Comparison of ENCODE assay signal across 14 cellular contexts in genomic region chr7:142876991-142877910, GRCh38. TPM values are rescaled to one million over a fixed set of nuclear protein-coding genes. Genes with fewer than 3 reads are reported as not detected.
DNase-seq lines count a peak whose midpoint lies in the region; ATAC-seq and TF ChIP-seq lines count a peak whose summit lies in the region.
"Had no signal": no experiment of that assay in that cellular context is flagged by ENCODE, and none has a peak within 500 bp of the region (broad histone marks: within the 10 kb centered on the region; RNA-seq: fewer than 3 reads in every experiment).

No MANE protein-coding gene starts in this region.

- H3K27me3 Mint-ChIP-seq in stimulated activated naive CD8-positive, alpha-beta T cell treated with anti-CD3 and anti-CD28 coated beads, Interleukin-15, amount 100 ng/mL, for 72 hours = no peaks in the 10 kb centered on the region

- H3K27me3 ChIP-seq in left lung = peaks cover 0 to 21% of the 10 kb centered on the region in 2 donors

- H3K4me3 ChIP-seq in left lung = no peak overlapping the region
- H3K4me3 ChIP-seq: GM23338 had no signal

- no peaks in the 10 kb centered on the region for H3K9me3 ChIP-seq in left lung
- H3K9me3 ChIP-seq: Caco-2 had no signal

- intact Hi-C loops in left lung (cut with DNase I) (no loop called here), posterior vena cava (cut with DNase I) (no loop called here)

- TF ChIP-seq CTCF in left lung (IDR thresholded peaks at IDR 0.05) = no peak

- H3K4me1 ChIP-seq in left lung = no peaks in the 10 kb centered on the region

- no peaks in the 10 kb centered on the region for H3K9me3 Mint-ChIP-seq in stimulated activated naive CD8-positive, alpha-beta T cell treated with anti-CD3 and anti-CD28 coated beads, Interleukin-15, amount 100 ng/mL, for 72 hours
- H3K9me3 Mint-ChIP-seq: CD4-positive, alpha-beta T cell had no signal

- DNase-seq in stimulated activated naive CD8-positive, alpha-beta T cell treated with anti-CD3 and anti-CD28 coated beads, Interleukin-15, amount 100 ng/mL, for 72 hours = no peak
- no peak for DNase-seq in stimulated activated naive CD8-positive, alpha-beta T cell treated with anti-CD3 and anti-CD28 coated beads, Interleukin-15, Interleukin-2, amounts not matched to agents 100 U/mL and 50 U/mL, for 24 hours
- DNase-seq in left lung = peak; percentile 19 to 54
- DNase-seq in posterior vena cava (ENCODE audit: low spot score) = peak; percentile 64
- DNase-seq: ACHN, AML-193, HCEC 1CT, IMR-90 had no signal

- H3K27ac Mint-ChIP-seq in stimulated activated naive CD8-positive, alpha-beta T cell treated with anti-CD3 and anti-CD28 coated beads, Interleukin-15, amount 100 ng/mL, for 72 hours = peak overlapping the region in 1 of 2 donors; percentile 14
- H3K27ac Mint-ChIP-seq: CD4-positive, alpha-beta T cell; GM23338 had no signal

- ATAC-seq in stimulated activated naive CD8-positive, alpha-beta T cell treated with anti-CD3 and anti-CD28 coated beads, Interleukin-15, amount 100 ng/mL, for 72 hours = peak; percentile 9
- no peak for ATAC-seq in stimulated activated naive CD8-positive, alpha-beta T cell treated with anti-CD3 and anti-CD28 coated beads, Interleukin-15, Interleukin-2, amounts not matched to agents 100 U/mL and 50 U/mL, for 24 hours
- no peak for ATAC-seq in left lung
- no peak for ATAC-seq in GM21529 (IDR thresholded peaks at IDR 0.05; ENCODE audit: unreplicated experiment)
- no peak for ATAC-seq in HG03095 (IDR thresholded peaks at IDR 0.05; ENCODE audit: unreplicated experiment)
- ATAC-seq: GM23338 had no signal

- no peaks in the 10 kb centered on the region for H3K36me3 ChIP-seq in left lung

- no peak overlapping the region for H3K4me3 Mint-ChIP-seq in stimulated activated naive CD8-positive, alpha-beta T cell treated with anti-CD3 and anti-CD28 coated beads, Interleukin-15, amount 100 ng/mL, for 72 hours
- H3K4me3 Mint-ChIP-seq: CD4-positive, alpha-beta T cell; GM23338 had no signal

- no peaks in the 10 kb centered on the region for H3K4me1 Mint-ChIP-seq in stimulated activated naive CD8-positive, alpha-beta T cell treated with anti-CD3 and anti-CD28 coated beads, Interleukin-15, amount 100 ng/mL, for 72 hours
- H3K4me1 Mint-ChIP-seq: GM23338 had no signal

- H3K27ac ChIP-seq in left lung = no peak overlapping the region
- H3K27ac ChIP-seq: C4-2B had no signal

RNA-seq across cellular contexts. Expression of gene TRPV6, which starts 8.3 kb away (rescaled TPM):
- total RNA-seq in left lung = 1 to 10 TPM; 1.1 to 5.0 TPM
- not detected for total RNA-seq in posterior vena cava
- total RNA-seq: CD4-positive, alpha-beta T cell; IMR-90 had no signal

RNA-seq across cellular contexts. Expression of gene EPHB6, which starts 22.4 kb away (rescaled TPM):
- 10 to 100 TPM in 1 of 2 donors, 1 to 10 TPM in 1; 6.5 to 12.1 TPM for total RNA-seq in left lung
- total RNA-seq in posterior vena cava = 10 to 100 TPM; 11.9 to 33.5 TPM

RNA-seq across cellular contexts. Expression of gene TRPV5, which starts 56.3 kb away (rescaled TPM):
- total RNA-seq in left lung (not detected), posterior vena cava (not detected)
- total RNA-seq: Caco-2; CD4-positive, alpha-beta T cell; GM23338; IMR-90 had no signal

Comparison
In these comparisons a context has a peak if more than half of its experiments do, and no peak if none do; other contexts are left out.
1. DNase-seq: peak in left lung (2 of 2) and posterior vena cava (single experiment); none in stimulated activated naive CD8-positive, alpha-beta T cell treated with anti-CD3 and anti-CD28 coated beads, Interleukin-15, amount 100 ng/mL, for 72 hours (0 of 2) and stimulated activated naive CD8-positive, alpha-beta T cell treated with anti-CD3 and anti-CD28 coated beads, Interleukin-15, Interleukin-2, amounts not matched to agents 100 U/mL and 50 U/mL, for 24 hours (single experiment).